ENCODE assay signal across 9 cellular contexts in genomic region chr13:111177803-111178389, GRCh38.
DNase-seq lines count a peak whose midpoint lies in the region; ATAC-seq, FAIRE-seq and TF ChIP-seq lines count a peak whose summit lies in the region.
"Had no signal": no experiment of that assay in that cellular context is flagged by ENCODE, and none has a peak within 500 bp of the region (broad histone marks: within the 10 kb centered on the region; RNA-seq: fewer than 3 reads in every experiment).

No MANE protein-coding gene starts in this region.

- H3K9me1 ChIP-seq in endothelial cell of umbilical vein (replicated peaks; ENCODE audit: control insufficient read depth, extremely low read depth, insufficient read depth, low read length): no peaks in the 10 kb centered on the region

- peak overlapping the region; percentile 20 for H3K4me2 ChIP-seq in endothelial cell of umbilical vein (ENCODE audit: insufficient read depth, low read length)

- no peak for TF ChIP-seq CTCF in endothelial cell of umbilical vein (IDR thresholded peaks at IDR 0.05; ENCODE audit: extremely low read depth in 1 of 2, insufficient read depth in 1 of 2, low read depth in 1 of 2, low read length in 2 of 2)
- TF ChIP-seq CTCF in natural killer cell (IDR thresholded peaks at IDR 0.05): no peak

- peaks cover 80 to 83% of the 10 kb centered on the region in 2 donors for H3K4me1 Mint-ChIP-seq in natural killer cell

- no peaks in the 10 kb centered on the region for H3K9me3 ChIP-seq in endothelial cell of umbilical vein (replicated peaks; ENCODE audit: control insufficient read depth, insufficient read depth, low read length)

- H3K4me1 ChIP-seq in endothelial cell of umbilical vein (ENCODE audit: control insufficient read depth, extremely low read depth, insufficient read depth, low read length): peaks cover 25% of the 10 kb centered on the region

- DNase-seq in Right ventricle myocardium inferior (ENCODE audit: missing footprints): no peak
- no peak for DNase-seq in cardiac septum (ENCODE audit: low spot score)
- peak; percentile 82 for DNase-seq in endothelial cell of umbilical vein (ENCODE audit: low read depth, low spot score)
- DNase-seq in natural killer cell: no peak
- DNase-seq in stimulated activated CD4-positive, alpha-beta T cell treated with anti-CD3 and anti-CD28 coated beads, Interleukin-4, amount 100 ng/mL, for 1 hour: no peak
- DNase-seq in Ammon's horn (ENCODE audit: low spot score): no peak

- no peaks in the 10 kb centered on the region for H3K9me3 Mint-ChIP-seq in natural killer cell

- peak overlapping the region; percentile 77 for H3K4me3 Mint-ChIP-seq in natural killer cell

- peak overlapping the region; percentile 98 for H3K27ac ChIP-seq in endothelial cell of umbilical vein (ENCODE audit: insufficient read depth, low read depth, low read length)

- H4K20me1 ChIP-seq in endothelial cell of umbilical vein (replicated peaks; ENCODE audit: control insufficient read depth, extremely low read depth, insufficient read depth, low read length): no peaks in the 10 kb centered on the region

- no peaks in the 10 kb centered on the region for H3K27me3 Mint-ChIP-seq in natural killer cell (ENCODE audit: low read depth in 2 of 2)

- intact Hi-C loops in Right ventricle myocardium inferior (cut with DNase I): no loop called here
- intact Hi-C loops in cardiac septum (cut with DNase I): no loop called here
- intact Hi-C loops in endothelial cell of umbilical vein (cut with micrococcal nuclease): loop anchor here (1.0 to 10.0 kb wide), 4 partner anchors 24 to 463 kb away; partner anchors contain the start of gene ING1
- intact Hi-C loops in natural killer cell (cut with micrococcal nuclease): loop anchor here (1.0 kb wide), 2 partner anchors 10 to 25 kb away; no protein-coding TSS in a partner anchor

- H3K9ac ChIP-seq in endothelial cell of umbilical vein (replicated peaks; ENCODE audit: extremely low read depth, insufficient read depth, low read length): peak overlapping the region; percentile 77

- TSS peak; percentile 79 for BruUV-seq in endothelial cell of umbilical vein (replicated peaks; lab: Mats Ljungman, UMichigan)

- ATAC-seq in Right ventricle myocardium inferior (peak; percentile 24), natural killer cell (no peak), HG03280 (IDR thresholded peaks at IDR 0.05; ENCODE audit: unreplicated experiment) (no peak), GM18502 (IDR thresholded peaks at IDR 0.05; ENCODE audit: poor library complexity, unreplicated experiment) (no peak)

- peaks cover 63% of the 10 kb centered on the region for H3K79me2 ChIP-seq in endothelial cell of umbilical vein (ENCODE audit: control insufficient read depth, insufficient read depth, low read length)

- H2AFZ ChIP-seq in endothelial cell of umbilical vein (ENCODE audit: low read depth, low read length): no peak overlapping the region

- H3K36me3 Mint-ChIP-seq in natural killer cell: no peaks in the 10 kb centered on the region

- TF ChIP-seq POLR2A in endothelial cell of umbilical vein (IDR thresholded peaks at IDR 0.05; ENCODE audit: low read depth, low read length): no peak

- POLR2A ChIA-PET in endothelial cell of umbilical vein (lab: Charles Lee): interaction anchor here (1.0 kb wide), 1 partner anchor 25 kb away, joined by 5 read pairs; no protein-coding TSS in a partner anchor

- dilution Hi-C loops in endothelial cell of umbilical vein (cut with MboI; ENCODE audit: extremely low pct_ligation_motif_present, low sequenced_read_pairs): no loop called here

- H3K36me3 ChIP-seq in endothelial cell of umbilical vein (ENCODE audit: control insufficient read depth in 2 of 2, extremely low read depth in 1 of 2, insufficient read depth in 2 of 2, low read length in 2 of 2): peaks cover 0 to 3% of the 10 kb centered on the region in 2 experiments

- no peak overlapping the region for H3K4me3 ChIP-seq in endothelial cell of umbilical vein (replicated peaks in 1 of 3; ENCODE audit: insufficient read depth in 1 of 3, low read depth in 1 of 3, low read length in 3 of 3)

- CTCF ChIA-PET in endothelial cell of umbilical vein (lab: Charles Lee): interaction anchor here (1.1 to 1.8 kb wide), 3 partner anchors 9 to 25 kb away, joined by 4 to 5 read pairs (median 4); no protein-coding TSS in a partner anchor

- no peaks in the 10 kb centered on the region for H3K27me3 ChIP-seq in endothelial cell of umbilical vein (ENCODE audit: control insufficient read depth in 2 of 2, insufficient read depth in 2 of 2, low read length in 2 of 2)

- peak overlapping the region; percentile 90 to 94 for H3K27ac Mint-ChIP-seq in natural killer cell

- peak; percentile 31 for FAIRE-seq in endothelial cell of umbilical vein (lab: Jason Lieb, UNC)
- FAIRE-seq: H54 had no signal

TF ChIP-seq in endothelial cell of umbilical vein, 7 proteins besides CTCF, POLR2A, EP300 and RAD21:
- peak; percentile 23 for TF ChIP-seq JUN (IDR thresholded peaks at IDR 0.05; ENCODE audit: borderline replicate concordance, insufficient read depth, insufficient read length, low read depth)
- TF ChIP-seq POLR2AphosphoS5 (IDR thresholded peaks at IDR 0.05; ENCODE audit: insufficient read depth, low read depth, low read length): no peak
- TF ChIP-seq EZH2 (IDR thresholded peaks at IDR 0.05; ENCODE audit: borderline replicate concordance, low read depth, low read length, severe bottlenecking): no peak

Comparison
In these comparisons a context has a peak if more than half of its experiments do, and no peak if none do; other contexts are left out.
1. intact Hi-C loops: an anchor here in endothelial cell of umbilical vein (1.0 to 10.0 kb wide) and natural killer cell (1.0 kb wide); none called in Right ventricle myocardium inferior and cardiac septum.